Comparison of ENCODE assay signal across 8 cellular contexts in genomic region chr2:168490015-168490874, GRCh38. TPM values are rescaled to one million over a fixed set of nuclear protein-coding genes. Genes with fewer than 3 reads are reported as not detected.
DNase-seq lines count a peak whose midpoint lies in the region; ATAC-seq and TF ChIP-seq lines count a peak whose summit lies in the region.

No MANE protein-coding gene starts in this region.

- H3K27me3 Mint-ChIP-seq in activated CD8-positive, alpha-beta T cell treated with anti-CD3 and anti-CD28 coated beads, Interleukin-2, amount 10 ng/mL, durations not matched to agents 7 days and 5 days (ENCODE audit: low read depth), result no peaks in the 10 kb centered on the region

- H3K9me3 Mint-ChIP-seq in activated CD8-positive, alpha-beta T cell treated with anti-CD3 and anti-CD28 coated beads, Interleukin-2, amount 10 ng/mL, durations not matched to agents 7 days and 5 days (ENCODE audit: insufficient read depth), result peaks cover 11% of the 10 kb centered on the region

- H3K4me3 Mint-ChIP-seq in activated CD8-positive, alpha-beta T cell treated with anti-CD3 and anti-CD28 coated beads, Interleukin-2, amount 10 ng/mL, durations not matched to agents 7 days and 5 days, result peak overlapping the region; percentile 72

- H3K27me3 ChIP-seq in HUES48 (ENCODE audit: control insufficient read depth, insufficient read depth, low read length) (no peaks in the 10 kb centered on the region), foreskin keratinocyte (no peaks in the 10 kb centered on the region), skeletal muscle tissue (ENCODE audit: control insufficient read depth in 3 of 3, insufficient read depth in 3 of 3, low read length in 3 of 3) (no peaks in the 10 kb centered on the region)

- peaks cover 40% of the 10 kb centered on the region for H3K4me1 Mint-ChIP-seq in activated CD8-positive, alpha-beta T cell treated with anti-CD3 and anti-CD28 coated beads, Interleukin-2, amount 10 ng/mL, durations not matched to agents 7 days and 5 days (ENCODE audit: low read depth)

- H3K9me3 ChIP-seq in HUES48 (ENCODE audit: control insufficient read depth, insufficient read depth, low read length), result no peaks in the 10 kb centered on the region
- H3K9me3 ChIP-seq in skeletal muscle tissue (ENCODE audit: control insufficient read depth in 3 of 3, low read length in 3 of 3), result no peaks in the 10 kb centered on the region

- H3K27ac ChIP-seq in HUES48 (ENCODE audit: low read depth, low read length), result peak overlapping the region; percentile 45
- H3K27ac ChIP-seq in foreskin keratinocyte, result peak overlapping the region; percentile 58
- peak overlapping the region; percentile 58 for H3K27ac ChIP-seq in skeletal muscle tissue (ENCODE audit: low read depth, low read length)

- H3K9ac ChIP-seq in HUES48 (ENCODE audit: low read depth, low read length), result no peak overlapping the region
- H3K9ac ChIP-seq in skeletal muscle tissue (ENCODE audit: low read depth in 1 of 3, low read length in 3 of 3), result peak overlapping the region in 2 of 3 donors; percentile 40 to 47

- DNase-seq in activated CD8-positive, alpha-beta T cell treated with anti-CD3 and anti-CD28 coated beads, Interleukin-2, amount 10 ng/mL, durations not matched to agents 7 days and 5 days, result peak; percentile 59
- DNase-seq in foreskin keratinocyte, result peak in 1 of 2 donors; percentile 50
- DNase-seq in epidermal melanocyte (ENCODE audit: insufficient read length, low spot score), result no peak
- DNase-seq in NCI-H2081 treated with DMSO at 0.1 percent for 48 hours (lab: John Stamatoyannopoulos, UW), result no peak

- H3K4me3 ChIP-seq in GM08714 (ENCODE audit: low read length) (peak overlapping the region; percentile 68), HUES48 (ENCODE audit: low read depth, low read length) (no peak overlapping the region), skeletal muscle tissue (ENCODE audit: low read length in 3 of 3) (peak overlapping the region in 1 of 3 donors; percentile 14)

- CTCF ChIA-PET in activated CD8-positive, alpha-beta T cell treated with anti-CD3 and anti-CD28 coated beads, Interleukin-2, amount 10 ng/mL, durations not matched to agents 7 days and 5 days (lab: Charles Lee), result interaction anchor here (0.7 to 2.8 kb wide), 16 partner anchors 10 to 269 kb away, joined by 3 to 13 read pairs (median 4); no protein-coding TSS in a partner anchor

- H3K36me3 ChIP-seq in HUES48 (ENCODE audit: control insufficient read depth, insufficient read depth, low read length) (no peaks in the 10 kb centered on the region), skeletal muscle tissue (ENCODE audit: control insufficient read depth in 3 of 3, insufficient read depth in 3 of 3, low read length in 3 of 3) (no peaks in the 10 kb centered on the region)

- ATAC-seq in GM21619 (IDR thresholded peaks at IDR 0.05; ENCODE audit: unreplicated experiment) (peak; percentile 91), foreskin keratinocyte (peak; percentile 84)
- peak; percentile 87 for ATAC-seq in activated CD8-positive, alpha-beta T cell treated with anti-CD3 and anti-CD28 coated beads, Interleukin-2, amount 10 ng/mL, durations not matched to agents 7 days and 5 days

- H3K27ac Mint-ChIP-seq in activated CD8-positive, alpha-beta T cell treated with anti-CD3 and anti-CD28 coated beads, Interleukin-2, amount 10 ng/mL, durations not matched to agents 7 days and 5 days, result peak overlapping the region; percentile 80

- TF ChIP-seq CTCF in foreskin keratinocyte (conservative IDR thresholded peaks at IDR 0.05), result no peak

- H3K4me1 ChIP-seq in HUES48 (ENCODE audit: control insufficient read depth, insufficient read depth, low read length) (peaks cover 43% of the 10 kb centered on the region), foreskin keratinocyte (peaks cover 8% of the 10 kb centered on the region), skeletal muscle tissue (ENCODE audit: control insufficient read depth in 3 of 3, insufficient read depth in 3 of 3, low read length in 3 of 3) (peaks cover 11 to 14% (median 12%) of the 10 kb centered on the region in 3 donors)

- POLR2A ChIA-PET in activated CD8-positive, alpha-beta T cell treated with anti-CD3 and anti-CD28 coated beads, Interleukin-2, amount 10 ng/mL, durations not matched to agents 7 days and 5 days (lab: Charles Lee), result interaction anchor here (0.6 to 1.0 kb wide), 9 partner anchors 10 to 146 kb away, joined by 3 to 5 read pairs (median 3); partner anchors contain the start of gene CERS6

- peaks cover 31% of the 10 kb centered on the region for H3K36me3 Mint-ChIP-seq in activated CD8-positive, alpha-beta T cell treated with anti-CD3 and anti-CD28 coated beads, Interleukin-2, amount 10 ng/mL, durations not matched to agents 7 days and 5 days (ENCODE audit: low read depth)

RNA-seq across cellular contexts. Expression of gene CERS6, which starts 34.2 kb away (rescaled TPM):
- total RNA-seq in activated CD8-positive, alpha-beta T cell treated with anti-CD3 and anti-CD28 coated beads, Interleukin-2, amount 10 ng/mL, durations not matched to agents 7 days and 5 days, result 10 to 100 TPM; 13.1 to 14.5 TPM
- total RNA-seq in foreskin keratinocyte (38.1 and 38.8 TPM in 2 replicates), skeletal muscle tissue (30.8 TPM)
- polyA plus RNA-seq in foreskin keratinocyte, result 8.0 and 10.1 TPM in 2 replicates
